1 cellular context compared by ENCODE assay signal in the genomic region with DNA sequence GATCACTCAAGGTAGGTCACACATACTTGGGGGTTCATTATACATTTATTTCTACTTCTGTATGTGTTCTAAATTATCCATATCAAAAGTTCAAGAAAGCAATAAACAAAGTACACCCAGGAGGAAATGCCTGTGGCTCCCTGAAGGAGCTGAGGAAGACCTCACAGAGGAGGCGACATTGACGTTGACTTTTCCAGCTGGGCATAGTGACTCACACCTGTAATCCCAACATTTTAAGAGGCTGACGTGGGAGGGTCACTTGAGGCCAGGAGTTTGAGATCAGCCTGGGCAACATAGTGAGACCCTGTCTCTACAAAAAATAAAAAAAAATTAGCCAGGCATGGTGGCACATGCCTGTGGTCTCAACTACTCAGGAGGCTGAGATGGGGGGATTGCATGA.
TF ChIP-seq lines count a peak whose summit lies in the region.

No MANE protein-coding gene starts in this region.

TF ChIP-seq in SK-N-SH treated with all-trans-retinoic acid at 6 μM for 48 hours, 23 proteins besides CTCF, POLR2A, EP300 and RAD21 (continued from another document):
- TF ChIP-seq TCF4 (CRISPR knock-in tag; IDR thresholded peaks at IDR 0.05; ENCODE audit: borderline replicate concordance) (no peak), BACH2 (CRISPR knock-in tag; IDR thresholded peaks at IDR 0.05; ENCODE audit: borderline replicate concordance) (no peak), TOX (CRISPR knock-in tag; IDR thresholded peaks at IDR 0.05; ENCODE audit: borderline replicate concordance) (no peak), ZFP30 (CRISPR knock-in tag; IDR thresholded peaks at IDR 0.05) (no peak), ARNTL (CRISPR knock-in tag; IDR thresholded peaks at IDR 0.05; ENCODE audit: borderline replicate concordance, low read depth) (no peak), GLIS3 (CRISPR knock-in tag; IDR thresholded peaks at IDR 0.05) (no peak), ZC3H10 (CRISPR knock-in tag; IDR thresholded peaks at IDR 0.05) (no peak), ISL1 (CRISPR knock-in tag; IDR thresholded peaks at IDR 0.05) (no peak), ESRRG (CRISPR knock-in tag; IDR thresholded peaks at IDR 0.05) (no peak)
- TF ChIP-seq, protein P1, sequence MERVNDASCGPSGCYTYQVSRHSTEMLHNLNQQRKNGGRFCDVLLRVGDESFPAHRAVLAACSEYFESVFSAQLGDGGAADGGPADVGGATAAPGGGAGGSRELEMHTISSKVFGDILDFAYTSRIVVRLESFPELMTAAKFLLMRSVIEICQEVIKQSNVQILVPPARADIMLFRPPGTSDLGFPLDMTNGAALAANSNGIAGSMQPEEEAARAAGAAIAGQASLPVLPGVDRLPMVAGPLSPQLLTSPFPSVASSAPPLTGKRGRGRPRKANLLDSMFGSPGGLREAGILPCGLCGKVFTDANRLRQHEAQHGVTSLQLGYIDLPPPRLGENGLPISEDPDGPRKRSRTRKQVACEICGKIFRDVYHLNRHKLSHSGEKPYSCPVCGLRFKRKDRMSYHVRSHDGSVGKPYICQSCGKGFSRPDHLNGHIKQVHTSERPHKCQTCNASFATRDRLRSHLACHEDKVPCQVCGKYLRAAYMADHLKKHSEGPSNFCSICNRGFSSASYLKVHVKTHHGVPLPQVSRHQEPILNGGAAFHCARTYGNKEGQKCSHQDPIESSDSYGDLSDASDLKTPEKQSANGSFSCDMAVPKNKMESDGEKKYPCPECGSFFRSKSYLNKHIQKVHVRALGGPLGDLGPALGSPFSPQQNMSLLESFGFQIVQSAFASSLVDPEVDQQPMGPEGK (CRISPR knock-in tag; IDR thresholded peaks at IDR 0.05; ENCODE audit: borderline replicate concordance), result no peak
- TF ChIP-seq, protein P2, sequence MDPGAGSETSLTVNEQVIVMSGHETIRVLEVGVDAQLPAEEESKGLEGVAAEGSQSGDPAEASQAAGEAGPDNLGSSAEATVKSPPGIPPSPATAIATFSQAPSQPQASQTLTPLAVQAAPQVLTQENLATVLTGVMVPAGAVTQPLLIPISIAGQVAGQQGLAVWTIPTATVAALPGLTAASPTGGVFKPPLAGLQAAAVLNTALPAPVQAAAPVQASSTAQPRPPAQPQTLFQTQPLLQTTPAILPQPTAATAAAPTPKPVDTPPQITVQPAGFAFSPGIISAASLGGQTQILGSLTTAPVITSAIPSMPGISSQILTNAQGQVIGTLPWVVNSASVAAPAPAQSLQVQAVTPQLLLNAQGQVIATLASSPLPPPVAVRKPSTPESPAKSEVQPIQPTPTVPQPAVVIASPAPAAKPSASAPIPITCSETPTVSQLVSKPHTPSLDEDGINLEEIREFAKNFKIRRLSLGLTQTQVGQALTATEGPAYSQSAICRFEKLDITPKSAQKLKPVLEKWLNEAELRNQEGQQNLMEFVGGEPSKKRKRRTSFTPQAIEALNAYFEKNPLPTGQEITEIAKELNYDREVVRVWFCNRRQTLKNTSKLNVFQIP (CRISPR knock-in tag; IDR thresholded peaks at IDR 0.05; ENCODE audit: borderline replicate concordance, low read depth), result no peak
